Comparison of ENCODE assay signal across 9 cellular contexts in genomic region chr1:39514710-39515124, GRCh38. TPM values are rescaled to one million over a fixed set of nuclear protein-coding genes. Genes with fewer than 3 reads are reported as not detected.
DNase-seq lines count a peak whose midpoint lies in the region; ATAC-seq, FAIRE-seq and TF ChIP-seq lines count a peak whose summit lies in the region.
"Not testable (repeated sequence)": the region's sequence is repeated elsewhere in the genome, so short reads cannot be mapped to it uniquely, and the experiment has no call there.
"Had no signal": no experiment of that assay in that cellular context is flagged by ENCODE, and none has a peak within 500 bp of the region (broad histone marks: within the 10 kb centered on the region; RNA-seq: fewer than 3 reads in every experiment).

No MANE protein-coding gene starts in this region.

- not testable (repeated sequence) for H3K27me3 Mint-ChIP-seq in activated CD4-positive, alpha-beta T cell treated with anti-CD3 and anti-CD28 coated beads, Interleukin-2, amount 10 ng/mL, durations not matched to agents 24 days and 14 days

- intact Hi-C loops in activated CD4-positive, alpha-beta T cell treated with anti-CD3 and anti-CD28 coated beads, Interleukin-2, amount 10 ng/mL, durations not matched to agents 24 days and 14 days (cut with micrococcal nuclease); body of pancreas (cut with DNase I); Right ventricle myocardium inferior (cut with DNase I); HepG2 (cut with micrococcal nuclease; ENCODE audit: unreplicated experiment): not testable (repeated sequence)

- H3K27ac Mint-ChIP-seq in activated CD4-positive, alpha-beta T cell treated with anti-CD3 and anti-CD28 coated beads, Interleukin-2, amount 10 ng/mL, durations not matched to agents 24 days and 14 days, result not testable (repeated sequence)

- 0 out of 2 replicates have a peak overlapping the region, but pooled peaks have one; percentile 7 for H3K4me2 ChIP-seq in HepG2 (ENCODE audit: low read depth, low read length)
- not testable (repeated sequence) for H3K4me2 ChIP-seq in parathyroid adenoma (ENCODE audit: low read length)

- 18% methylated on average over 14 of the region's 46 CpGs; no CpG with 5 or more reads in 1 of the 2 donors for WGBS in body of pancreas, 2 donors
- no CpG with 5 or more reads among the region's 46 CpGs for WGBS in HepG2 (ENCODE audit: low lambda C conversion rate)

- BruUV-seq in HepG2 (replicated peaks; lab: Mats Ljungman, UMichigan), result not testable (repeated sequence)

- not testable (repeated sequence) for H3K27me3 ChIP-seq in body of pancreas; HepG2 (ENCODE audit: control insufficient read depth in 1 of 2, insufficient read depth in 2 of 2, low read length in 2 of 2); parathyroid adenoma (ENCODE audit: control insufficient read depth, insufficient read depth, low read length); thoracic aorta (replicated peaks; ENCODE audit: insufficient read depth)

- not testable (repeated sequence) for H3K9me3 ChIP-seq in body of pancreas; HepG2 (ENCODE audit: low read length); parathyroid adenoma (ENCODE audit: control insufficient read depth, low read length); thoracic aorta

- TF ChIP-seq CTCF in body of pancreas (IDR thresholded peaks at IDR 0.05); HepG2 (CRISPR knock-in tag; IDR thresholded peaks at IDR 0.05); parathyroid adenoma (IDR thresholded peaks at IDR 0.05); thoracic aorta (IDR thresholded peaks at IDR 0.05): not testable (repeated sequence)

- not testable (repeated sequence) for H4K20me1 ChIP-seq in HepG2 (ENCODE audit: insufficient read depth, low read length)

- TF ChIP-seq POLR2A in GM12891 (IDR thresholded peaks at IDR 0.05; ENCODE audit: low read depth, low read length); body of pancreas (IDR thresholded peaks at IDR 0.05); HepG2 (IDR thresholded peaks at IDR 0.05; ENCODE audit: insufficient read depth in 1 of 2, low read depth in 2 of 2, low read length in 2 of 2): not testable (repeated sequence)

- H3K4me3 ChIP-seq in body of pancreas; parathyroid adenoma (ENCODE audit: low read depth, low read length): not testable (repeated sequence)
- H3K4me3 ChIP-seq in HepG2 (replicated peaks in 1 of 3; ENCODE audit: insufficient read depth in 1 of 3, low read depth in 2 of 3, low read length in 3 of 3) (peak overlapping the region in 2 of 3 experiments; percentile 20 to 46; a peak in 2 of 6 replicates), thoracic aorta (peak overlapping the region; percentile 70)

- in situ Hi-C loops in HepG2 (cut with HindIII; ENCODE audit: extremely low pct_ligation_motif_present, low pct_unique_long_range_greater_than_20kb), result not testable (repeated sequence)

- POLR2A ChIA-PET in HepG2 (lab: Yijun Ruan, JAX), result not testable (repeated sequence)

- not testable (repeated sequence) for TF ChIP-seq RAD21 in HepG2 (CRISPR knock-in tag; IDR thresholded peaks at IDR 0.05)

- H3K4me3 Mint-ChIP-seq in activated CD4-positive, alpha-beta T cell treated with anti-CD3 and anti-CD28 coated beads, Interleukin-2, amount 10 ng/mL, durations not matched to agents 24 days and 14 days, result not testable (repeated sequence)

- not testable (repeated sequence) for DNase-seq in GM12891 (ENCODE audit: insufficient read length, low spot score); Right ventricle myocardium inferior (ENCODE audit: missing footprints); HepG2 (ENCODE audit: low spot score); thoracic aorta (ENCODE audit: low spot score)
- peak; percentile 55 for DNase-seq in activated CD4-positive, alpha-beta T cell treated with anti-CD3 and anti-CD28 coated beads, Interleukin-2, amount 10 ng/mL, durations not matched to agents 24 days and 14 days
- peak in 1 of 4 donors; percentile 29 for DNase-seq in body of pancreas

- not testable (repeated sequence) for TF ChIP-seq EP300 in HepG2 (IDR thresholded peaks at IDR 0.05; ENCODE audit: low read depth in 2 of 2, low read length in 2 of 2); HepG2 (CRISPR knock-in tag; IDR thresholded peaks at IDR 0.05; ENCODE audit: borderline replicate concordance)

- peak; percentile 97 for FAIRE-seq in GM12891 (lab: Jason Lieb, UNC)
- not testable (repeated sequence) for FAIRE-seq in HepG2 (lab: Jason Lieb, UNC)

- not testable (repeated sequence) for H3K36me3 Mint-ChIP-seq in activated CD4-positive, alpha-beta T cell treated with anti-CD3 and anti-CD28 coated beads, Interleukin-2, amount 10 ng/mL, durations not matched to agents 24 days and 14 days (ENCODE audit: low read depth)

- not testable (repeated sequence) for H3K4me1 Mint-ChIP-seq in activated CD4-positive, alpha-beta T cell treated with anti-CD3 and anti-CD28 coated beads, Interleukin-2, amount 10 ng/mL, durations not matched to agents 24 days and 14 days

- H3K9ac ChIP-seq in HepG2 (ENCODE audit: insufficient read depth, low read depth, low read length); parathyroid adenoma: not testable (repeated sequence)

- H3K4me1 ChIP-seq in body of pancreas; HepG2 (ENCODE audit: insufficient read depth, low read length); parathyroid adenoma; thoracic aorta (ENCODE audit: control insufficient read depth in 1 of 2, low read depth in 2 of 2): not testable (repeated sequence)

- H3K27ac ChIP-seq in body of pancreas; HepG2 (ENCODE audit: extremely low read length, insufficient read depth, low read length); parathyroid adenoma; thoracic aorta: not testable (repeated sequence)

- CTCF ChIA-PET in HepG2 (lab: Yijun Ruan, JAX; ENCODE audit: low intra/inter-chr PET ratio, low total read pairs), result not testable (repeated sequence)

- H2AFZ ChIP-seq in HepG2 (ENCODE audit: low read length), result not testable (repeated sequence)
- H2AFZ ChIP-seq in parathyroid adenoma, result peak overlapping the region; percentile 28

- ATAC-seq in HG03571 (IDR thresholded peaks at IDR 0.05; ENCODE audit: unreplicated experiment) (peak; percentile 24), body of pancreas (peak; percentile 27), Right ventricle myocardium inferior (peak; percentile 74), HepG2 (peak; percentile 33)
- not testable (repeated sequence) for ATAC-seq in thoracic aorta (ENCODE audit: insufficient number of reproducible peaks, low FRiP score, low read depth)

- not testable (repeated sequence) for H3K9me3 Mint-ChIP-seq in activated CD4-positive, alpha-beta T cell treated with anti-CD3 and anti-CD28 coated beads, Interleukin-2, amount 10 ng/mL, durations not matched to agents 24 days and 14 days

- H3K79me2 ChIP-seq in HepG2 (ENCODE audit: insufficient read depth, low read length); parathyroid adenoma: not testable (repeated sequence)

- H3K36me3 ChIP-seq in body of pancreas (replicated peaks in 1 of 2; ENCODE audit: insufficient read depth in 1 of 2, low read depth in 2 of 2); HepG2 (replicated peaks in 1 of 2; ENCODE audit: control insufficient read depth in 1 of 2, insufficient read depth in 2 of 2, low read length in 2 of 2); parathyroid adenoma (ENCODE audit: control insufficient read depth, insufficient read depth, low read length); thoracic aorta: not testable (repeated sequence)

RNA-seq across cellular contexts. Expression of gene BMP8A, which starts 23.3 kb away (rescaled TPM):
- 0.09 TPM for polyA plus RNA-seq in GM12891 (2012; ENCODE audit: low read depth, missing spikeins)
- not detected in 2 replicates for total RNA-seq in activated CD4-positive, alpha-beta T cell treated with anti-CD3 and anti-CD28 coated beads, Interleukin-2, amount 10 ng/mL, durations not matched to agents 24 days and 14 days
- total RNA-seq in body of pancreas, result 1 to 10 TPM in 1 of 2 donors, not detected in 1; 5.7 TPM
- total RNA-seq in Right ventricle myocardium inferior, result 0.22 TPM
- total RNA-seq in HepG2 (2016; rRNA removed; fragmentation: Illumina TruSeq; extraction: Trizol), result not detected in 2 replicates
- total RNA-seq in HepG2 (2016; cell fraction: cytosol; rRNA removed; fragmentation: Illumina TruSeq; extraction: Trizol; ENCODE audit: low read depth), result not detected in 2 replicates
- not detected in 2 replicates for total RNA-seq in HepG2 (2016; cell fraction: insoluble cytoplasmic fraction; rRNA removed; fragmentation: Illumina TruSeq; extraction: Trizol)
- total RNA-seq in HepG2 (2016; cell fraction: membrane; rRNA removed; fragmentation: Illumina TruSeq; extraction: Trizol), result not detected in 2 replicates
- not detected in 2 replicates for total RNA-seq in HepG2 (2016; cell fraction: nucleus; rRNA removed; fragmentation: Illumina TruSeq; extraction: Trizol)
- polyA plus RNA-seq in HepG2 (2011; rRNA removed), result 0.05 TPM in 1 of 2 replicates, not detected in the other
- not detected in 2 replicates for polyA plus RNA-seq in HepG2 (2011; cell fraction: cytosol; rRNA removed)
- polyA plus RNA-seq in HepG2 (2011; cell fraction: nucleus; rRNA removed), result 0.13 TPM in 1 of 2 replicates, not detected in the other
- polyA plus RNA-seq in HepG2 (2012), result 0.08 TPM in 1 of 2 replicates, not detected in the other
- polyA plus RNA-seq in HepG2 (2016; cell fraction: cytosol; fragmentation: Illumina TruSeq; extraction: Trizol; ENCODE audit: low read depth), result 0.07 TPM in 1 of 2 replicates, not detected in the other
- not detected in 2 replicates for polyA plus RNA-seq in HepG2 (2016; cell fraction: insoluble cytoplasmic fraction; fragmentation: Illumina TruSeq; extraction: Trizol; ENCODE audit: low read depth)
- polyA plus RNA-seq in HepG2 (2016; cell fraction: membrane; fragmentation: Illumina TruSeq; extraction: Trizol; ENCODE audit: low read depth), result not detected in 2 replicates
- polyA plus RNA-seq in HepG2 (2016; cell fraction: nucleus; fragmentation: Illumina TruSeq; extraction: Trizol; ENCODE audit: insufficient read depth, low read depth), result not detected in 2 replicates
- 0.09 TPM in 1 of 2 replicates, not detected in the other for polyA minus RNA-seq in HepG2 (2011; rRNA and poly(A)+ RNA removed; ENCODE audit: low replicate concordance)
- polyA minus RNA-seq in HepG2 (2011; cell fraction: cytosol; rRNA and poly(A)+ RNA removed), result not detected in 2 replicates
- not detected in 2 replicates for polyA minus RNA-seq in HepG2 (2011; cell fraction: nucleus; rRNA and poly(A)+ RNA removed)
- not detected for total RNA-seq in thoracic aorta
- total RNA-seq: SJSA1 had no signal
